8 cellular contexts compared by ENCODE assay signal in the genomic region with DNA sequence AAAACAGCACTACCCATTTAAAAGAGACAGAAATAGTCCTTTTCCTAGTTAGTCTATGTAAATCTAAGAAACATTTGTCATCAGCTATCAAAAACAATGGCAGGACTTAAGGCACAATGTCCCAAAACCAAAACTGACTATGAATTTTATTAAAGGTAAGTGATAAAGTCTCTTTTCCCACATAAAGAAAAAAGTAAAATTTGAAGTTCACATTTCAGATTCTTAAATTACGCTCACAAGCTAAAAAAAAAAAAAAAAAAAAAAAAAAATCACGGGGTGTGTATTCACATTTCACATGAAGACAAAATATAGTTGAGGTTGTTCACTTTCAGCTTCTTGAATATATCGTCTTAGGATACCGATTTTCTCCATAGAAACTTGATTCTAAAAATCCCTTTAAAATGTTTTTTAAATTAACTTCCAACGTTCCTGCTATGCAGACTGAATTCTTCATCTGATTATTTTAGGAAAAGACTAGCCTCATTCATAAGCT. TPM values are rescaled to one million over a fixed set of nuclear protein-coding genes. Genes with fewer than 3 reads are reported as not detected.
DNase-seq lines count a peak whose midpoint lies in the region; ATAC-seq and TF ChIP-seq lines count a peak whose summit lies in the region.

No MANE protein-coding gene starts in this region.

- H3K4me1 Mint-ChIP-seq in natural killer cell, result peaks cover 17 to 31% of the 10 kb centered on the region in 2 donors

- no peaks in the 10 kb centered on the region for H3K27me3 Mint-ChIP-seq in natural killer cell (ENCODE audit: low read depth in 2 of 2)

- no peaks in the 10 kb centered on the region for H3K9me3 Mint-ChIP-seq in natural killer cell

- no peak for ATAC-seq in natural killer cell
- no peak for ATAC-seq in HG03521 (IDR thresholded peaks at IDR 0.05; ENCODE audit: unreplicated experiment)
- ATAC-seq in HG03432 (IDR thresholded peaks at IDR 0.05; ENCODE audit: unreplicated experiment), result no peak

- intact Hi-C loops in natural killer cell (cut with micrococcal nuclease), result loop anchor here (5.0 kb wide), 1 partner anchor 833 kb away; no protein-coding TSS in a partner anchor

- peak overlapping the region; percentile 96 to 98 for H3K27ac Mint-ChIP-seq in natural killer cell

- peak overlapping the region; percentile 91 to 99 for H3K27ac ChIP-seq in coronary artery

- no peak for TF ChIP-seq CTCF in AG10803 (conservative IDR thresholded peaks at IDR 0.05; ENCODE audit: low read length)
- no peak for TF ChIP-seq CTCF in coronary artery (IDR thresholded peaks at IDR 0.05)
- no peak for TF ChIP-seq CTCF in natural killer cell (IDR thresholded peaks at IDR 0.05)

- H3K4me3 Mint-ChIP-seq in natural killer cell, result peak overlapping the region; percentile 97

- H3K36me3 Mint-ChIP-seq in natural killer cell, result no peaks in the 10 kb centered on the region

- DNase-seq in AG10803 (ENCODE audit: low read depth) (no peak), LHCN-M2 (ENCODE audit: low read depth) (peak; percentile 13), coronary artery (ENCODE audit: low spot score) (no peak), natural killer cell (no peak), HuH-7.5 (ENCODE audit: low spot score) (no peak), NCI-H524 treated with DMSO at 0.1 percent for 48 hours (lab: John Stamatoyannopoulos, UW) (no peak)

- H3K4me3 ChIP-seq in AG10803 (ENCODE audit: low read length) (peak overlapping the region; percentile 96), coronary artery (peak overlapping the region; percentile 96)

RNA-seq across cellular contexts. Expression of a gene that starts 1.6 kb away (rescaled TPM):
- total RNA-seq in LHCN-M2 (2014; rRNA removed) (124 and 139 TPM in 2 replicates), natural killer cell (10 to 100 TPM; 13.0 to 16.3 (median 13.9) TPM)
- polyA plus RNA-seq in LHCN-M2 (2012), result 53.4 TPM

RNA-seq across cellular contexts. Expression of a gene that starts 15.2 kb away (rescaled TPM):
- 2.9 TPM in 2 replicates for total RNA-seq in LHCN-M2 (2014; rRNA removed)
- 1.7 TPM for polyA plus RNA-seq in LHCN-M2 (2012)
- 1 to 10 TPM in 1 of 3 donors, under 1 TPM in 2; 0.35 to 1.3 (median 0.65) TPM for total RNA-seq in natural killer cell
